In the genomic region with DNA sequence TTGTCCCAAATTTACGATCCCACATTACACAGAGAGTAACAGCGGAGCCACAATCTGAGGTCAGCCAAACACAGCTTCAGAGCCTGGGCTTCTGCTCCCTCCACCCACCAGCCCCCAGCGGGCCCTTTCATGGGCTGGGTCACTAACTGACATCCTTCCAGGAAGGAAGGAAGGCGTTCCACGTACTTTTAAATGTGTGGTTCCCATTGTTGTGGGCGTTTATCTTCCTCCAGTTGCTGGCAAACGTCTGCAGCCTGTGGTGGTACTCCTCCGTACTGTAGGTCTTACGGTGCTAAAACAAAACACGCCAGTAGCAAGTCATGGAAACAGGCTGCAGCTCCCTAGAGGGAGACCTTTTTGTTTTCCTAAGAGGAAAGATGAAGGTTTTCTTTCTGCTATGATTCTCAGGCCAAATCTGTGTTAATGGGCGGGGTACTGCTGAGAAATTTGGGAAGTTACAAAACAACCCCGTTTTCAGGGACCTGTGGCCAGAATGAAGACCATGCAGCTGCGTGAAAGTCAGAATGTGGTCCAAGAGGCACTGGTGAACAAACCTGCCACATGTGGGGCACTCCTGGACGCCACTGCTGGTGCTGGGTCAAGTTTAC, we compare ENCODE assay signal across 10 cellular contexts. TPM values are rescaled to one million over a fixed set of nuclear protein-coding genes. Genes with fewer than 3 reads are reported as not detected.
DNase-seq lines count a peak whose midpoint lies in the region; ATAC-seq, FAIRE-seq and TF ChIP-seq lines count a peak whose summit lies in the region.
"Had no signal": no experiment of that assay in that cellular context is flagged by ENCODE, and none has a peak within 500 bp of the region (broad histone marks: within the 10 kb centered on the region; RNA-seq: fewer than 3 reads in every experiment).

No MANE protein-coding gene starts in this region.

- ATAC-seq in GM18498 (IDR thresholded peaks at IDR 0.05; ENCODE audit: unreplicated experiment): no peak
- ATAC-seq: PC-3 had no signal

- TF ChIP-seq POLR2A in Peyer's patch (IDR thresholded peaks at IDR 0.05) (no peak), esophagus muscularis mucosa (IDR thresholded peaks at IDR 0.05; ENCODE audit: low read depth) (no peak), sigmoid colon (IDR thresholded peaks at IDR 0.05) (no peak)

- H3K36me3 ChIP-seq in Peyer's patch (peaks cover 0 to 28% (median 0%) of the 10 kb centered on the region in 3 donors), esophagus muscularis mucosa (peaks cover 0 to 18% (median 6%) of the 10 kb centered on the region in 4 donors), sigmoid colon (peaks cover 0 to 10% (median 0%) of the 10 kb centered on the region in 4 donors)

- 64% methylated on average over 11 of the region's 14 CpGs for WGBS in esophagus muscularis mucosa
- WGBS in sigmoid colon, 2 donors: 54 to 83% methylated on average over 14 of the region's 14 CpGs

- peak; percentile 31 for FAIRE-seq in GM18507 (lab: Jason Lieb, UNC)

- intact Hi-C loops in esophagus muscularis mucosa (cut with DNase I) (no loop called here), sigmoid colon (cut with DNase I) (no loop called here)

- H3K27me3 ChIP-seq in Peyer's patch (no peaks in the 10 kb centered on the region), esophagus muscularis mucosa (no peaks in the 10 kb centered on the region), sigmoid colon (no peaks in the 10 kb centered on the region)

- TF ChIP-seq EP300 in esophagus muscularis mucosa (IDR thresholded peaks at IDR 0.05) (no peak), sigmoid colon (IDR thresholded peaks at IDR 0.05) (no peak)

- peaks cover 0 to 17% (median 4%) of the 10 kb centered on the region in 4 donors for H3K4me1 ChIP-seq in Peyer's patch
- peaks cover 30 to 41% (median 34%) of the 10 kb centered on the region in 4 donors for H3K4me1 ChIP-seq in esophagus muscularis mucosa
- H3K4me1 ChIP-seq in sigmoid colon: peaks cover 0 to 15% (median 14%) of the 10 kb centered on the region in 4 donors

- H3K4me3 ChIP-seq in Peyer's patch (no peak overlapping the region), esophagus muscularis mucosa (no peak overlapping the region), sigmoid colon (no peak overlapping the region)

- H3K9me3 ChIP-seq in Peyer's patch (no peaks in the 10 kb centered on the region), esophagus muscularis mucosa (no peaks in the 10 kb centered on the region), sigmoid colon (no peaks in the 10 kb centered on the region)

- TF ChIP-seq CTCF in Peyer's patch (IDR thresholded peaks at IDR 0.05) (no peak), esophagus muscularis mucosa (IDR thresholded peaks at IDR 0.05) (no peak), sigmoid colon (IDR thresholded peaks at IDR 0.05) (no peak)

- DNase-seq in GM18507 (ENCODE audit: extremely low spot score, insufficient read length, low read depth) (no peak), Peyer's patch (no peak), esophagus muscularis mucosa (ENCODE audit: extremely low spot score) (no peak), sigmoid colon (no peak), DMS53 treated with DMSO at 0.1 percent for 48 hours (lab: John Stamatoyannopoulos, UW; ENCODE audit: unreplicated experiment) (no peak), A172 (ENCODE audit: low spot score) (no peak), NCI-H2196 (lab: John Stamatoyannopoulos, UW; ENCODE audit: unreplicated experiment) (no peak)
- DNase-seq: hypothalamus, PC-3 had no signal

- H3K27ac ChIP-seq in Peyer's patch: peak overlapping the region in 3 of 4 donors; percentile 19 to 80 (median 30)
- peak overlapping the region; percentile 36 to 59 (median 44) for H3K27ac ChIP-seq in esophagus muscularis mucosa (replicated peaks in 1 of 4)
- peak overlapping the region in 3 of 4 donors; percentile 11 to 58 (median 44) for H3K27ac ChIP-seq in sigmoid colon

RNA-seq across cellular contexts. Expression of gene CTSH, which starts 7.6 kb away (rescaled TPM):
- total RNA-seq in Peyer's patch (100 to 1,000 TPM in 3 of 4 donors, 10 to 100 TPM in 1; 99.9 to 198 (median 161) TPM), esophagus muscularis mucosa (100 to 1,000 TPM in 1 of 4 donors, 10 to 100 TPM in 3; 56.1 to 114 (median 74.9) TPM), sigmoid colon (100 to 1,000 TPM in 1 of 4 donors, 10 to 100 TPM in 3; 37.4 to 102 (median 96.3) TPM)
- 100 to 1,000 TPM in 2 of 3 donors, 10 to 100 TPM in 1; 51.1 to 274 (median 207) TPM for polyA plus RNA-seq in sigmoid colon
- total RNA-seq in A172 (2014; rRNA removed; shearing (Covaris generic)): 52.8 and 58.4 TPM in 2 replicates
